ENCODE assay signal across 26 cellular contexts in the genomic region with DNA sequence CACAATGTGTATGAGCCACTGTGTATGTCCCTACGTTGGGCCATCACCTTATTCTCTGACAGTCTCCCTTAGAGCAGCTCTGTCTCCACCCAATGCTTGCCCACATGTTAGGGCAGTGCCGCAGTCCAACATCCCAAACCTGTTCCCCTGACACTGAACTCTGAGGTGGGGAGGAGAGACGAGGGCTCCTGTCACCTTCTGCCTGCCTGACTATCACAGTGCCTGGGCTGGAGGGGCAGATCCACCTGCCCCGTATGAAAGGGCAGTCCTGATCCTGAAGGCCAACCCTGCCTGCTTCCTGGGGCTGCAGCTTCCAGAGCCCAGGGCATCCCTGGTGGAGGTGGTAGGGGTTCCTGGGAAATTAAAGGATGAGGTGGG. TPM values are rescaled to one million over a fixed set of nuclear protein-coding genes. Genes with fewer than 3 reads are reported as not detected.
A peak's percentile ranks its signal among the peaks of the same experiment; 100 is the strongest.
DNase-seq lines count a peak whose midpoint lies in the region; ATAC-seq, FAIRE-seq and TF ChIP-seq lines count a peak whose summit lies in the region.
"Had no signal": no experiment of that assay in that cellular context is flagged by ENCODE, and none has a peak within 500 bp of the region (broad histone marks: within the 10 kb centered on the region; RNA-seq: fewer than 3 reads in every experiment).

No MANE protein-coding gene starts in this region.

- H4K8ac ChIP-seq in H1 (ENCODE audit: extremely low read depth, insufficient read depth, low read length) = no peak overlapping the region

- H3K4me1 Mint-ChIP-seq in MCF 10A (ENCODE audit: insufficient read depth, unreplicated experiment) (peaks cover 54% of the 10 kb centered on the region), mesothelial cell of epicardium (peaks cover 33% of the 10 kb centered on the region)
- H3K4me1 Mint-ChIP-seq in activated T-cell treated with anti-CD3 and anti-CD28 coated beads, Interleukin-2, amount 50 U/mL, for 24 hours (ENCODE audit: low read depth) = no peaks in the 10 kb centered on the region
- H3K4me1 Mint-ChIP-seq: CD8-positive, alpha-beta memory T cell had no signal

- H3K4me1 ChIP-seq in breast epithelium = no peaks in the 10 kb centered on the region
- H3K4me1 ChIP-seq in H1 (replicated peaks in 1 of 4; ENCODE audit: control insufficient read depth in 3 of 4, insufficient read depth in 4 of 4, low read length in 3 of 4) = peaks cover 0 to 2% (median 0%) of the 10 kb centered on the region in 4 experiments; a peak in 1 of 7 replicates
- no peaks in the 10 kb centered on the region for H3K4me1 ChIP-seq in spleen

- H3K36me3 ChIP-seq in breast epithelium (no peaks in the 10 kb centered on the region), H1 (ENCODE audit: control insufficient read depth in 2 of 4, insufficient read depth in 4 of 4, low read length in 3 of 4) (no peaks in the 10 kb centered on the region), spleen (peaks cover 0 to 89% (median 8%) of the 10 kb centered on the region in 6 donors)

- intact Hi-C loops in MCF 10A (cut with micrococcal nuclease) (no loop called here), breast epithelium (cut with DNase I; ENCODE audit: low total_unique reads) (no loop called here), spleen (cut with DNase I; ENCODE audit: low total_unique reads) (no loop called here)

- peaks cover 18% of the 10 kb centered on the region for H3K36me3 Mint-ChIP-seq in MCF 10A (ENCODE audit: insufficient read depth, unreplicated experiment)
- H3K36me3 Mint-ChIP-seq in mesothelial cell of epicardium = no peaks in the 10 kb centered on the region
- H3K36me3 Mint-ChIP-seq in activated T-cell treated with anti-CD3 and anti-CD28 coated beads, Interleukin-2, amount 50 U/mL, for 24 hours (ENCODE audit: low read depth) = peaks cover 28% of the 10 kb centered on the region

- TF ChIP-seq POLR2A in breast epithelium (IDR thresholded peaks at IDR 0.05) = no peak
- TF ChIP-seq POLR2A in H1 (IDR thresholded peaks at IDR 0.05; ENCODE audit: control extremely low read depth in 1 of 2, low read depth in 2 of 2, low read length in 2 of 2) = no peak
- TF ChIP-seq POLR2A in spleen (IDR thresholded peaks at IDR 0.05) = no peak

- no peak for ATAC-seq in HG02973 (IDR thresholded peaks at IDR 0.05; ENCODE audit: unreplicated experiment)
- ATAC-seq: GM23338 had no signal

- H3K23me2 ChIP-seq in H1 (ENCODE audit: low read depth, low read length) = no peaks in the 10 kb centered on the region

- no peak overlapping the region for H3K4me2 ChIP-seq in H1 (ENCODE audit: insufficient read depth in 1 of 2, low read depth in 2 of 2, low read length in 2 of 2)
- H3K4me2 ChIP-seq: GM23338 had no signal

- no peak for TF ChIP-seq RAD21 in H1 (IDR thresholded peaks at IDR 0.05 in 1 of 2, conservative IDR thresholded peaks at IDR 0.05 in 1 of 2; ENCODE audit: low read depth in 2 of 2, low read length in 2 of 2)

- TF ChIP-seq EP300 in H1 (IDR thresholded peaks at IDR 0.05; ENCODE audit: borderline replicate concordance in 1 of 2, low read depth in 2 of 2, low read length in 2 of 2) = no peak

- whole genome bisulfite sequencing in H1 (ENCODE audit: extremely low coverage in 1 of 2, insufficient coverage in 1 of 2, insufficient read length in 1 of 2, insufficient replicate concordance in 2 of 2, low coverage in 1 of 2, low lambda C conversion rate in 2 of 2, missing lambda C conversion rate in 1 of 2), 2 experiments = 89% methylated on average over 4 of the region's 4 CpGs; no CpG with 5 or more reads in 1 of the 2 experiments
- WGBS in spleen, 5 donors = 70 to 87% (median 80%) methylated on average over 4 of the region's 4 CpGs

- no peak overlapping the region for H4K5ac ChIP-seq in H1 (ENCODE audit: insufficient read length, low read depth, low read length)

- CTCF ChIA-PET in MCF 10A (lab: Yijun Ruan, JAX) (interaction anchor here (0.6 to 32.3 kb wide), 4 partner anchors 19 to 45 kb away, joined by 3 to 457 read pairs (median 198); a partner anchor contains a TSS), H1 (lab: Charles Lee; ENCODE audit: partially characterized antibody) (interaction anchor here (0.6 to 3.6 kb wide), 4 partner anchors 11 to 124 kb away, joined by 3 to 13 read pairs (median 9); a partner anchor contains a TSS)

- no peak for FAIRE-seq in H1 (lab: Jason Lieb, UNC)
- FAIRE-seq: G401.6, HTR-8/SVneo, RCC 7860 had no signal

- H2AFZ ChIP-seq in H1 (ENCODE audit: low read length) = no peak overlapping the region
- H2AFZ ChIP-seq: GM23338 had no signal

- H3K4me3 Mint-ChIP-seq in MCF 10A (ENCODE audit: unreplicated experiment) = no peak overlapping the region
- H3K4me3 Mint-ChIP-seq in mesothelial cell of epicardium = no peak overlapping the region
- H3K4me3 Mint-ChIP-seq in activated T-cell treated with anti-CD3 and anti-CD28 coated beads, Interleukin-2, amount 50 U/mL, for 24 hours = no peak overlapping the region
- H3K4me3 Mint-ChIP-seq: CD8-positive, alpha-beta memory T cell; GM23338; IgD-negative memory B cell had no signal

- H3K56ac ChIP-seq in H1 (replicated peaks; ENCODE audit: insufficient read length, low read depth, low read length) = no peak overlapping the region

- no peak overlapping the region for H3K14ac ChIP-seq in H1 (ENCODE audit: insufficient read length)

- no peak overlapping the region for H4K91ac ChIP-seq in H1 (replicated peaks; ENCODE audit: insufficient read length, low read length)

- peak overlapping the region; percentile 79 for H3K27ac Mint-ChIP-seq in MCF 10A (ENCODE audit: low read depth, unreplicated experiment)
- peak overlapping the region; percentile 31 for H3K27ac Mint-ChIP-seq in mesothelial cell of epicardium
- H3K27ac Mint-ChIP-seq in activated T-cell treated with anti-CD3 and anti-CD28 coated beads, Interleukin-2, amount 50 U/mL, for 24 hours = no peak overlapping the region
- H3K27ac Mint-ChIP-seq: GM23338, IgD-negative memory B cell had no signal

- H4K20me1 ChIP-seq in H1 (replicated peaks in 1 of 2; ENCODE audit: control insufficient read depth in 1 of 2, insufficient read depth in 2 of 2, low read length in 2 of 2) = peaks cover 0 to 2% of the 10 kb centered on the region in 2 experiments

- no peak overlapping the region for H2BK15ac ChIP-seq in H1 (ENCODE audit: low read length)

- H3K9me3 Mint-ChIP-seq in MCF 10A (ENCODE audit: unreplicated experiment) (no peaks in the 10 kb centered on the region), mesothelial cell of epicardium (no peaks in the 10 kb centered on the region)
- H3K9me3 Mint-ChIP-seq in activated T-cell treated with anti-CD3 and anti-CD28 coated beads, Interleukin-2, amount 50 U/mL, for 24 hours = no peaks in the 10 kb centered on the region
- H3K9me3 Mint-ChIP-seq: CD8-positive, alpha-beta memory T cell; GM23338; IgD-negative memory B cell had no signal

- DNase-seq in MCF 10A (ENCODE audit: unreplicated experiment) = no peak
- no peak for DNase-seq in breast epithelium (ENCODE audit: low spot score in 2 of 2)
- no peak for DNase-seq in H1 (ENCODE audit: low read depth in 1 of 2, low spot score in 2 of 2)
- DNase-seq in mesothelial cell of epicardium (ENCODE audit: low spot score in 2 of 2, unreplicated experiment in 2 of 2) = no peak
- DNase-seq in spleen = peak; percentile 24
- no peak for DNase-seq in NCI-H1436 (lab: John Stamatoyannopoulos, UW)
- no peak for DNase-seq in activated T-cell treated with anti-CD3 and anti-CD28 coated beads, Interleukin-2, amount 50 U/mL, for 24 hours
- DNase-seq: 8988T; AML-193; CD8-positive, alpha-beta memory T cell; HCEC 1CT; MV-4-11; NCI-H1105 treated with DMSO at 0.1 percent for 48 hours; NCI-H187; NCI-H2107; NCI-H446 treated with DMSO at 0.1 percent for 48 hours; NCI-H526 treated with DMSO at 0.1 percent for 48 hours; OCI-M1; Right ventricle myocardium superior had no signal

- no peaks in the 10 kb centered on the region for H3K27me3 Mint-ChIP-seq in MCF 10A (ENCODE audit: insufficient read depth, unreplicated experiment)
- no peaks in the 10 kb centered on the region for H3K27me3 Mint-ChIP-seq in mesothelial cell of epicardium (ENCODE audit: low read depth)
- H3K27me3 Mint-ChIP-seq in activated T-cell treated with anti-CD3 and anti-CD28 coated beads, Interleukin-2, amount 50 U/mL, for 24 hours = no peaks in the 10 kb centered on the region
- H3K27me3 Mint-ChIP-seq: CD8-positive, alpha-beta memory T cell; IgD-negative memory B cell had no signal

- H3K18ac ChIP-seq in H1 (ENCODE audit: extremely low read depth, low read length) = no peak overlapping the region

- H2BK12ac ChIP-seq in H1 (ENCODE audit: low read depth, low read length) = no peak overlapping the region

- TF ChIP-seq CTCF in MCF 10A (IDR thresholded peaks at IDR 0.05; ENCODE audit: unreplicated experiment) (no peak), breast epithelium (IDR thresholded peaks at IDR 0.05) (no peak), H1 (IDR thresholded peaks at IDR 0.05; ENCODE audit: control extremely low read depth in 1 of 3, insufficient read depth in 1 of 3, low read depth in 1 of 3, low read length in 3 of 3) (no peak), mesothelial cell of epicardium (IDR thresholded peaks at IDR 0.05; ENCODE audit: unreplicated experiment) (no peak), spleen (IDR thresholded peaks at IDR 0.05 in 8 of 11, conservative IDR thresholded peaks at IDR 0.05 in 3 of 11) (no peak)

- no peak overlapping the region for H2AK5ac ChIP-seq in H1 (ENCODE audit: low read depth, low read length)

- H3K9me3 ChIP-seq in breast epithelium (no peaks in the 10 kb centered on the region), H1 (ENCODE audit: insufficient read depth in 2 of 2, low read depth in 1 of 2, low read length in 1 of 2) (no peaks in the 10 kb centered on the region), spleen (no peaks in the 10 kb centered on the region)

- no peaks in the 10 kb centered on the region for H3K79me2 ChIP-seq in H1 (ENCODE audit: control insufficient read depth in 1 of 2, insufficient read depth in 2 of 2, low read length in 2 of 2)

- H3K27me3 ChIP-seq in breast epithelium (no peaks in the 10 kb centered on the region), H1 (replicated peaks in 1 of 4; ENCODE audit: control insufficient read depth in 3 of 4, extremely low read depth in 1 of 4, insufficient read depth in 3 of 4, low read length in 3 of 4) (no peaks in the 10 kb centered on the region; a peak in 1 of 7 replicates), spleen (replicated peaks in 1 of 7) (no peaks in the 10 kb centered on the region)

- H3K4me3 ChIP-seq in breast epithelium = no peak overlapping the region
- H3K4me3 ChIP-seq in H1 (ENCODE audit: extremely low read depth in 1 of 4, insufficient read depth in 2 of 4, low read depth in 3 of 4, low read length in 4 of 4) = no peak overlapping the region
- H3K4me3 ChIP-seq in spleen = no peak overlapping the region
- H3K4me3 ChIP-seq: GM23338 had no signal

- no peak overlapping the region; the same call in 1 of the 2 replicates for H2BK5ac ChIP-seq in H1 (ENCODE audit: low read depth, low read length)

- no peak overlapping the region for H2BK120ac ChIP-seq in H1 (replicated peaks; ENCODE audit: low read depth, low read length)

- H3K9ac ChIP-seq in H1 (replicated peaks in 1 of 4; ENCODE audit: extremely low read depth in 1 of 4, low read depth in 3 of 4, low read length in 3 of 4) = no peak overlapping the region

- POLR2A ChIA-PET in MCF 10A (lab: Yijun Ruan, JAX) (interaction anchor here (0.6 to 7.2 kb wide), 5 partner anchors 11 to 45 kb away, joined by 3 to 62 read pairs (median 10); a partner anchor contains a TSS), H1 (lab: Charles Lee; ENCODE audit: partially characterized antibody) (interaction anchor here (0.9 to 3.9 kb wide), 3 partner anchors 10 to 14 kb away, joined by 5 to 14 read pairs (median 6); no protein-coding TSS in a partner anchor)

- H3K23ac ChIP-seq in H1 (ENCODE audit: insufficient read length) = no peak overlapping the region

- no peak overlapping the region for H3K4ac ChIP-seq in H1 (replicated peaks; ENCODE audit: insufficient read length, low read depth, low read length)

- H3K27ac ChIP-seq in breast epithelium (peak overlapping the region in 1 of 2 donors; percentile 82), H1 (ENCODE audit: low read depth, low read length) (no peak overlapping the region), spleen (no peak overlapping the region)
- H3K27ac ChIP-seq: C4-2B had no signal

- no TSS peak for BruUV-seq in MCF 10A (replicated peaks; lab: Mats Ljungman, UMichigan)

- H2BK20ac ChIP-seq in H1 (ENCODE audit: low read length) = 0 out of 2 replicates have a peak overlapping the region, but pooled peaks have one; percentile 15

- H3K79me1 ChIP-seq in H1 (ENCODE audit: low read depth, low read length) = no peaks in the 10 kb centered on the region

RNA-seq across cellular contexts. Expression of a gene that starts 2.2 kb away (rescaled TPM):
- total RNA-seq in MCF 10A (2022) (16.9 and 26.2 TPM in 2 replicates), breast epithelium (10 to 100 TPM in 1 of 3 donors, 1 to 10 TPM in 1, under 1 TPM in 1; 0.32 to 18.7 (median 1.6) TPM), mesothelial cell of epicardium (9.5 to 12.1 TPM (median 10.2 TPM) in 3 replicates), spleen (1 to 10 TPM; 1.4 to 4.8 (median 2.8) TPM)
- 2.0 and 2.2 TPM in 2 replicates for total RNA-seq in H1 (2021; fragmentation: NEBNext Ultra II Directional; extraction: Animal tissue kit (Norgen Biotek cat#: 25700))
- polyA plus RNA-seq in H1 (2011; rRNA removed) (1.8 and 4.1 TPM in 2 replicates), spleen (1 to 10 TPM; 1.7 to 3.5 (median 2.3) TPM)
- 2.6 TPM for polyA plus RNA-seq in H1 (2011; cell fraction: cytosol; rRNA removed)
- polyA plus RNA-seq in H1 (2011; cell fraction: nucleus; rRNA removed) = 15.8 TPM
- 1.7 to 2.2 TPM (median 1.8 TPM) in 4 replicates for polyA plus RNA-seq in H1 (2012, experiment 1 of 2)
- 1.1 TPM for polyA plus RNA-seq in H1 (2012, experiment 2 of 2)
- polyA plus RNA-seq in H1 (2013, experiment 1 of 2) = 1.3 TPM
- polyA plus RNA-seq in H1 (2013, experiment 2 of 2) = 1.4 TPM
- 2.0 and 2.2 TPM in 2 replicates for polyA minus RNA-seq in H1 (2011; rRNA and poly(A)+ RNA removed)
- polyA minus RNA-seq in H1 (2011; cell fraction: cytosol; rRNA and poly(A)+ RNA removed) = not detected
- polyA minus RNA-seq in H1 (2011; cell fraction: nucleus; rRNA and poly(A)+ RNA removed) = 3.9 TPM
- polyA plus RNA-seq: CD8-positive, alpha-beta memory T cell; IgD-negative memory B cell had no signal

RNA-seq across cellular contexts. Expression of a gene that starts 10.6 kb away (rescaled TPM):
- 51.7 and 75.0 TPM in 2 replicates for total RNA-seq in MCF 10A (2022)
- total RNA-seq in breast epithelium = 10 to 100 TPM; 24.8 to 41.6 (median 34.4) TPM
- total RNA-seq in H1 (2021; fragmentation: NEBNext Ultra II Directional; extraction: Animal tissue kit (Norgen Biotek cat#: 25700)) = 16.0 and 16.9 TPM in 2 replicates
- 49.8 and 65.1 TPM in 2 replicates for polyA plus RNA-seq in H1 (2011; rRNA removed)
- 30.0 TPM for polyA plus RNA-seq in H1 (2011; cell fraction: cytosol; rRNA removed)
- 150 TPM for polyA plus RNA-seq in H1 (2011; cell fraction: nucleus; rRNA removed)
- polyA plus RNA-seq in H1 (2012, experiment 1 of 2) = 17.0 to 25.2 TPM (median 20.7 TPM) in 4 replicates
- 36.6 TPM for polyA plus RNA-seq in H1 (2012, experiment 2 of 2)
- polyA plus RNA-seq in H1 (2013, experiment 1 of 2) = 22.1 TPM
- polyA plus RNA-seq in H1 (2013, experiment 2 of 2) = 19.9 TPM
- polyA minus RNA-seq in H1 (2011; rRNA and poly(A)+ RNA removed) = 34.2 and 35.5 TPM in 2 replicates
- polyA minus RNA-seq in H1 (2011; cell fraction: cytosol; rRNA and poly(A)+ RNA removed) = 18.1 TPM
- 40.0 TPM for polyA minus RNA-seq in H1 (2011; cell fraction: nucleus; rRNA and poly(A)+ RNA removed)
- total RNA-seq in mesothelial cell of epicardium = 28.7 to 34.5 TPM (median 31.2 TPM) in 3 replicates
- 10 to 100 TPM; 41.7 to 63.0 (median 48.6) TPM for total RNA-seq in spleen
- polyA plus RNA-seq in spleen = 10 to 100 TPM; 22.5 to 46.7 (median 41.4) TPM

RNA-seq across cellular contexts. Expression of a gene that starts 18.3 kb away (rescaled TPM):
- total RNA-seq in MCF 10A (2022) (47.3 and 47.6 TPM in 2 replicates), breast epithelium (10 to 100 TPM; 53.1 to 71.9 (median 55.5) TPM), mesothelial cell of epicardium (49.1 to 55.2 TPM (median 51.1 TPM) in 3 replicates), spleen (100 to 1,000 TPM in 3 of 7 donors, 10 to 100 TPM in 4; 61.8 to 121 (median 99.5) TPM)
- total RNA-seq in H1 (2021; fragmentation: NEBNext Ultra II Directional; extraction: Animal tissue kit (Norgen Biotek cat#: 25700)) = 31.0 and 36.7 TPM in 2 replicates
- polyA plus RNA-seq in H1 (2011; rRNA removed) (23.5 and 31.7 TPM in 2 replicates), spleen (10 to 100 TPM; 55.7 to 60.8 (median 57.4) TPM)
- polyA plus RNA-seq in H1 (2011; cell fraction: cytosol; rRNA removed) = 23.9 TPM
- 35.0 TPM for polyA plus RNA-seq in H1 (2011; cell fraction: nucleus; rRNA removed)
- 26.5 to 47.3 TPM (median 32.5 TPM) in 4 replicates for polyA plus RNA-seq in H1 (2012, experiment 1 of 2)
- 24.3 TPM for polyA plus RNA-seq in H1 (2012, experiment 2 of 2)
- polyA plus RNA-seq in H1 (2013, experiment 1 of 2) = 37.5 TPM
- polyA plus RNA-seq in H1 (2013, experiment 2 of 2) = 41.3 TPM
- polyA minus RNA-seq in H1 (2011; rRNA and poly(A)+ RNA removed) = 20.8 and 30.6 TPM in 2 replicates
- polyA minus RNA-seq in H1 (2011; cell fraction: cytosol; rRNA and poly(A)+ RNA removed) = 14.8 TPM
- polyA minus RNA-seq in H1 (2011; cell fraction: nucleus; rRNA and poly(A)+ RNA removed) = 31.8 TPM

RNA-seq across cellular contexts. Expression of a gene that starts 28.0 kb away (rescaled TPM):
- total RNA-seq in MCF 10A (2022) (77.3 and 79.9 TPM in 2 replicates), breast epithelium (10 to 100 TPM; 59.3 to 74.6 (median 66.1) TPM), mesothelial cell of epicardium (72.5 to 78.7 TPM (median 74.1 TPM) in 3 replicates), spleen (10 to 100 TPM; 57.0 to 85.6 (median 82.6) TPM)
- 85.3 and 88.3 TPM in 2 replicates for total RNA-seq in H1 (2021; fragmentation: NEBNext Ultra II Directional; extraction: Animal tissue kit (Norgen Biotek cat#: 25700))
- polyA plus RNA-seq in H1 (2011; rRNA removed) (52.9 and 61.6 TPM in 2 replicates), spleen (10 to 100 TPM; 42.2 to 57.9 (median 50.3) TPM)
- 84.7 TPM for polyA plus RNA-seq in H1 (2011; cell fraction: cytosol; rRNA removed)
- 82.6 TPM for polyA plus RNA-seq in H1 (2011; cell fraction: nucleus; rRNA removed)
- polyA plus RNA-seq in H1 (2012, experiment 1 of 2) = 91.9 to 106 TPM (median 101 TPM) in 4 replicates
- 59.5 TPM for polyA plus RNA-seq in H1 (2012, experiment 2 of 2)
- 58.1 TPM for polyA plus RNA-seq in H1 (2013, experiment 1 of 2)
- polyA plus RNA-seq in H1 (2013, experiment 2 of 2) = 63.5 TPM
- polyA minus RNA-seq in H1 (2011; rRNA and poly(A)+ RNA removed) = 71.1 and 110 TPM in 2 replicates
- 41.1 TPM for polyA minus RNA-seq in H1 (2011; cell fraction: cytosol; rRNA and poly(A)+ RNA removed)
- polyA minus RNA-seq in H1 (2011; cell fraction: nucleus; rRNA and poly(A)+ RNA removed) = 72.2 TPM

RNA-seq across cellular contexts. Expression of a gene that starts 28.6 kb away (rescaled TPM):
- 233 and 243 TPM in 2 replicates for total RNA-seq in MCF 10A (2022)
- total RNA-seq in breast epithelium = 100 to 1,000 TPM; 118 to 165 (median 150) TPM
- total RNA-seq in H1 (2021; fragmentation: NEBNext Ultra II Directional; extraction: Animal tissue kit (Norgen Biotek cat#: 25700)) = 241 and 253 TPM in 2 replicates
- polyA plus RNA-seq in H1 (2011; rRNA removed) = 196 and 317 TPM in 2 replicates
- 304 TPM for polyA plus RNA-seq in H1 (2011; cell fraction: cytosol; rRNA removed)
- 126 TPM for polyA plus RNA-seq in H1 (2011; cell fraction: nucleus; rRNA removed)
- polyA plus RNA-seq in H1 (2012, experiment 1 of 2) = 368 to 472 TPM (median 440 TPM) in 4 replicates
- polyA plus RNA-seq in H1 (2012, experiment 2 of 2) = 1,298 TPM
- polyA plus RNA-seq in H1 (2013, experiment 1 of 2) = 411 TPM
- 426 TPM for polyA plus RNA-seq in H1 (2013, experiment 2 of 2)
- polyA minus RNA-seq in H1 (2011; rRNA and poly(A)+ RNA removed) = 70.9 and 75.2 TPM in 2 replicates
- 68.0 TPM for polyA minus RNA-seq in H1 (2011; cell fraction: cytosol; rRNA and poly(A)+ RNA removed)
- 51.1 TPM for polyA minus RNA-seq in H1 (2011; cell fraction: nucleus; rRNA and poly(A)+ RNA removed)
- 148 to 156 TPM (median 155 TPM) in 3 replicates for total RNA-seq in mesothelial cell of epicardium
- total RNA-seq in spleen = 100 to 1,000 TPM in 6 of 7 donors, 10 to 100 TPM in 1; 98.6 to 137 (median 122) TPM
- 100 to 1,000 TPM; 164 to 237 (median 228) TPM for polyA plus RNA-seq in spleen
